11 cellular contexts compared by ENCODE assay signal in genomic region chr2:232260075-232260474, GRCh38.
DNase-seq lines count a peak whose midpoint lies in the region; ATAC-seq and TF ChIP-seq lines count a peak whose summit lies in the region.
"Had no signal": no experiment of that assay in that cellular context is flagged by ENCODE, and none has a peak within 500 bp of the region (broad histone marks: within the 10 kb centered on the region; RNA-seq: fewer than 3 reads in every experiment).

No MANE protein-coding gene starts in this region.

- no peak overlapping the region for H3K4me2 ChIP-seq in PC-3 (ENCODE audit: low read length)
- H3K4me2 ChIP-seq in osteoblast (ENCODE audit: insufficient read depth, low read length) = peak overlapping the region; percentile 84

- BruUV-seq in PC-3 (replicated peaks; lab: Mats Ljungman, UMichigan) = no TSS peak

- no peaks in the 10 kb centered on the region for H4K20me1 ChIP-seq in PC-3 (ENCODE audit: low read length)
- peaks cover 50% of the 10 kb centered on the region for H4K20me1 ChIP-seq in osteoblast (ENCODE audit: insufficient read depth, low read length)

- intact Hi-C loops in PC-3 (cut with micrococcal nuclease) = no loop called here

- H3K27ac ChIP-seq in PC-3 (ENCODE audit: low read length) = no peak overlapping the region
- H3K27ac ChIP-seq in osteoblast (ENCODE audit: low read depth, low read length) = no peak overlapping the region

- H3K4me1 ChIP-seq in PC-3 (ENCODE audit: insufficient read depth, low read length) (peaks cover 7% of the 10 kb centered on the region), osteoblast (ENCODE audit: insufficient read depth, low read length) (peaks cover 28% of the 10 kb centered on the region)

- TF ChIP-seq CTCF in PC-3 (conservative IDR thresholded peaks at IDR 0.05; ENCODE audit: low read depth, low read length) = no peak
- TF ChIP-seq CTCF in epithelial cell of proximal tubule (conservative IDR thresholded peaks at IDR 0.05; ENCODE audit: low read depth, low read length) = no peak
- no peak for TF ChIP-seq CTCF in osteoblast (IDR thresholded peaks at IDR 0.05; ENCODE audit: extremely low read depth, low read depth, low read length)

- H3K79me2 ChIP-seq in PC-3 (ENCODE audit: low read length) = no peaks in the 10 kb centered on the region
- no peaks in the 10 kb centered on the region for H3K79me2 ChIP-seq in osteoblast (ENCODE audit: insufficient read depth, low read length)

- H3K36me3 ChIP-seq in PC-3 (ENCODE audit: low read depth, low read length) (no peaks in the 10 kb centered on the region), osteoblast (ENCODE audit: insufficient read depth, low read length) (peaks cover 14% of the 10 kb centered on the region)

- ATAC-seq in PC-3 (peak; percentile 93), HG03280 (IDR thresholded peaks at IDR 0.05; ENCODE audit: unreplicated experiment) (no peak), GM18498 (IDR thresholded peaks at IDR 0.05; ENCODE audit: unreplicated experiment) (no peak)

- H3K9me3 ChIP-seq in PC-3 (ENCODE audit: low read length) (no peaks in the 10 kb centered on the region), osteoblast (ENCODE audit: low read depth, low read length) (no peaks in the 10 kb centered on the region)

- H3K9ac ChIP-seq in PC-3 (ENCODE audit: low read length) = no peak overlapping the region

- no peaks in the 10 kb centered on the region for H3K9me2 ChIP-seq in PC-3 (replicated peaks; ENCODE audit: low read length)

- H3K4me3 ChIP-seq in PC-3 (ENCODE audit: low read length) (no peak overlapping the region), epithelial cell of proximal tubule (ENCODE audit: low read depth, low read length) (no peak overlapping the region), osteoblast (ENCODE audit: insufficient read depth, low read length) (peak overlapping the region; percentile 62)

- CTCF ChIA-PET in PC-3 (lab: Charles Lee) = no interaction called here

- H3K27me3 ChIP-seq in PC-3 (ENCODE audit: low read length) (no peaks in the 10 kb centered on the region), osteoblast (ENCODE audit: insufficient read depth, low read length) (no peaks in the 10 kb centered on the region)

- POLR2A ChIA-PET in PC-3 (lab: Charles Lee; ENCODE audit: unreplicated experiment) = no interaction called here

- DNase-seq in Daoy (ENCODE audit: low read depth) (peak; percentile 74), PC-3 (peak; percentile 73), epithelial cell of proximal tubule (ENCODE audit: low read depth) (peak; percentile 82), osteoblast (ENCODE audit: insufficient read length, low spot score, missing footprints) (peak; percentile 86)
- DNase-seq in stimulated activated CD4-positive, alpha-beta T cell treated with anti-CD3 and anti-CD28 coated beads, Interleukin-12 subunit alpha, Interleukin-12 subunit beta, amount 100 ng/mL, for 4 hours = no peak
- no peak for DNase-seq in stimulated activated CD4-positive, alpha-beta T cell treated with anti-CD3 and anti-CD28 coated beads, Interleukin-4, amount 100 ng/mL, for 24 hours
- DNase-seq: activated CD8-positive, alpha-beta memory T cell treated with anti-CD3 and anti-CD28 coated beads, Interleukin-2, amount 50 U/mL, for 4 hours; effector memory CD4-positive, alpha-beta T cell; NCI-H2029 had no signal

- no peaks in the 10 kb centered on the region for H3F3A ChIP-seq in PC-3 (ENCODE audit: low read length, unreplicated experiment)

- H2AFZ ChIP-seq in PC-3 (ENCODE audit: low read length) = no peak overlapping the region
- no peak overlapping the region for H2AFZ ChIP-seq in osteoblast (ENCODE audit: low read length)

Comparison
In these comparisons a context has a peak if more than half of its experiments do, and no peak if none do; other contexts are left out.
1. DNase-seq: peak in Daoy (single experiment), PC-3 (single experiment), epithelial cell of proximal tubule (single experiment) and osteoblast (single experiment); none in stimulated activated CD4-positive, alpha-beta T cell treated with anti-CD3 and anti-CD28 coated beads, Interleukin-12 subunit alpha, Interleukin-12 subunit beta, amount 100 ng/mL, for 4 hours (single experiment) and stimulated activated CD4-positive, alpha-beta T cell treated with anti-CD3 and anti-CD28 coated beads, Interleukin-4, amount 100 ng/mL, for 24 hours (single experiment).